In the genomic region with DNA sequence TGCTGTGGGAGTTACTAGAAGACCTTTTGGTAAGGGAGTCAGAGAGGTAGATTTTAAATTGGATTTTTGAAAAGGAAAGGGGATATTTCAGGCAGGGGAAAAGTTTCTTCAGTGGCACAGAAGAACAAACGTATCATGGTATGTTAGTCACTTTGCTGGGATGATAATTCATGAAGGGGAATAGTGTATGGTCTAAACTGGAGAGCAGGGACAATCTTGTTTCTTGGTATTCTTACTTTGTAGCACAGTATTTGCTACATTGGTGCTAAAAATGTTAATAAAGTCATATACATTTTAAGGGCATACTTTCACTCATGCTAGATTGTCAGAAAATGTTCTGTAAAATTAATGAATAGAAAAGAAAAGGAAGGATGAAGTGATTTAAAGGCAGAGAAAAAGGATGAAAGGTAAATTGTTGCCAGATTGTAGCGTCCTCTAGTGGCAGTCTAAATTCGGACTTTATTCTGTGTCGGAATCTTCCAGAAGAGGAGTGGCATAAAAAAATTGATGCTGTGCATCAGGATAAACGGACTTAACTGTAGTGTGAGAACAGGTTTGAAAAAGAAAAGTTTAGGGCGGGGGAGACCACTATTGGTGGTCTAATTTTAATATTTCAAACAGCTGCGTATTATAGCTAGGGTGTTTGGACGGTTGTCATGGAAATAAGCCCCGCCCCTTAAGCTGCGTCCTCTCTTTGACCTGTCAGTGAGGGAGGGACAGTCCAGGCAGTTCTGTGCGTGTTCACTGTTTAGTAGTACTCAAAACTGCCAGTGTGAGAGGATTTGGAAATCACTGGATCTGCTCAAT, we compare ENCODE assay signal across 8 cellular contexts. TPM values are rescaled to one million over a fixed set of nuclear protein-coding genes. Genes with fewer than 3 reads are reported as not detected.
DNase-seq lines count a peak whose midpoint lies in the region; ATAC-seq and TF ChIP-seq lines count a peak whose summit lies in the region.

A gene with protein sequence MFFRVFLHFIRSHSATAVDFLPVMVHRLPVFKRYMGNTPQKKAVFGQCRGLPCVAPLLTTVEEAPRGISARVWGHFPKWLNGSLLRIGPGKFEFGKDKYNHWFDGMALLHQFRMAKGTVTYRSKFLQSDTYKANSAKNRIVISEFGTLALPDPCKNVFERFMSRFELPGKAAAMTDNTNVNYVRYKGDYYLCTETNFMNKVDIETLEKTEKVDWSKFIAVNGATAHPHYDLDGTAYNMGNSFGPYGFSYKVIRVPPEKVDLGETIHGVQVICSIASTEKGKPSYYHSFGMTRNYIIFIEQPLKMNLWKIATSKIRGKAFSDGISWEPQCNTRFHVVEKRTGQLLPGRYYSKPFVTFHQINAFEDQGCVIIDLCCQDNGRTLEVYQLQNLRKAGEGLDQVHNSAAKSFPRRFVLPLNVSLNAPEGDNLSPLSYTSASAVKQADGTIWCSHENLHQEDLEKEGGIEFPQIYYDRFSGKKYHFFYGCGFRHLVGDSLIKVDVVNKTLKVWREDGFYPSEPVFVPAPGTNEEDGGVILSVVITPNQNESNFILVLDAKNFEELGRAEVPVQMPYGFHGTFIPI (plus strand): TSS at position 724 of the 807 bp plus-strand sequence. CDS start 90 bp downstream, outside the sequence.

- CTCF ChIA-PET in CD8-positive, alpha-beta memory T cell (lab: Charles Lee): no interaction called here
- CTCF ChIA-PET in WTC11 (lab: Charles Lee): interaction anchor here (0.6 to 1.3 kb wide), 15 partner anchors 9 to 248 kb away, joined by 3 to 12 read pairs (median 4); partner anchors contain the start of genes IL18, SDHD, TEX12 and TIMM8B

- peaks cover 0 to 5% (median 0%) of the 10 kb centered on the region in 3 donors for H3K36me3 Mint-ChIP-seq in CD8-positive, alpha-beta memory T cell
- no peaks in the 10 kb centered on the region for H3K36me3 Mint-ChIP-seq in WTC11
- no peaks in the 10 kb centered on the region for H3K36me3 Mint-ChIP-seq in effector memory CD8-positive, alpha-beta T cell (ENCODE audit: insufficient read depth)

- H3K79me2 ChIP-seq in GM23248 (ENCODE audit: insufficient read depth): no peaks in the 10 kb centered on the region

- TF ChIP-seq CTCF in WTC11 (IDR thresholded peaks at IDR 0.05): peak; percentile 58
- TF ChIP-seq CTCF in lower leg skin (IDR thresholded peaks at IDR 0.05): peak in 1 of 3 donors; percentile 59

- H3K36me3 ChIP-seq in CD8-positive, alpha-beta memory T cell (ENCODE audit: insufficient read depth, low read length): no peaks in the 10 kb centered on the region
- no peaks in the 10 kb centered on the region for H3K36me3 ChIP-seq in GM23248 (ENCODE audit: low read depth)

- H3K9me2 ChIP-seq in GM23248 (ENCODE audit: insufficient read depth): no peaks in the 10 kb centered on the region

- TF ChIP-seq POLR2A in lower leg skin (IDR thresholded peaks at IDR 0.05): no peak

- peak within 1 kb of the TSS; percentile 71 for H3K9ac ChIP-seq in GM23248

- H3K27me3 Mint-ChIP-seq in CD8-positive, alpha-beta memory T cell: peaks cover 4 to 22% of the 10 kb centered on the region in 2 donors
- no peaks in the 10 kb centered on the region for H3K27me3 Mint-ChIP-seq in WTC11 (ENCODE audit: low read depth)
- H3K27me3 Mint-ChIP-seq in effector memory CD8-positive, alpha-beta T cell: peaks cover 14 to 19% of the 10 kb centered on the region in 2 donors

- H3K27ac ChIP-seq in CD8-positive, alpha-beta memory T cell (ENCODE audit: low read depth, low read length): no peak within 1 kb of the TSS
- peak within 1 kb of the TSS; percentile 30; the same call in 1 of the 2 replicates for H3K27ac ChIP-seq in GM23248

- ATAC-seq in WTC11 (peak; percentile 95), HG03469 (IDR thresholded peaks at IDR 0.05; ENCODE audit: unreplicated experiment) (no peak)
- ATAC-seq in effector memory CD8-positive, alpha-beta T cell (replicated peaks): peak; percentile 85

- peak within 1 kb of the TSS in 3 of 8 donors; percentile 29 to 82 (median 58) for H3K27ac Mint-ChIP-seq in CD8-positive, alpha-beta memory T cell
- no peak within 1 kb of the TSS for H3K27ac Mint-ChIP-seq in WTC11
- H3K27ac Mint-ChIP-seq in effector memory CD8-positive, alpha-beta T cell: peak within 1 kb of the TSS in 1 of 2 donors; percentile 9

- DNase-seq in CD8-positive, alpha-beta memory T cell: peak; percentile 5 to 59 (median 17)
- DNase-seq in GM23248 (peak; percentile 87), NCI-H146 treated with DMSO at 0.1 percent for 48 hours (lab: John Stamatoyannopoulos, UW; ENCODE audit: unreplicated experiment) (peak; percentile 51), WTC11 (ENCODE audit: low spot score) (peak; percentile 69), lower leg skin (ENCODE audit: low spot score in 2 of 2) (peak; percentile 74 to 91)
- peak; percentile 22 to 31 (median 29) for DNase-seq in effector memory CD8-positive, alpha-beta T cell
- peak; percentile 14 to 15 for DNase-seq in stimulated activated CD4-positive, alpha-beta T cell treated with anti-CD3 and anti-CD28 coated beads, Interleukin-4, amount 100 ng/mL, for 4 hours

- H3K9me3 Mint-ChIP-seq in CD8-positive, alpha-beta memory T cell: no peaks in the 10 kb centered on the region
- H3K9me3 Mint-ChIP-seq in WTC11: no peaks in the 10 kb centered on the region
- no peaks in the 10 kb centered on the region for H3K9me3 Mint-ChIP-seq in effector memory CD8-positive, alpha-beta T cell

- peak within 1 kb of the TSS; percentile 65 for H2AFZ ChIP-seq in GM23248

- peak within 1 kb of the TSS; percentile 40 to 73 (median 61) for H3K4me3 Mint-ChIP-seq in CD8-positive, alpha-beta memory T cell
- H3K4me3 Mint-ChIP-seq in WTC11: peak within 1 kb of the TSS; percentile 58
- peak within 1 kb of the TSS; percentile 33 to 56 for H3K4me3 Mint-ChIP-seq in effector memory CD8-positive, alpha-beta T cell

- H3K4me1 ChIP-seq in CD8-positive, alpha-beta memory T cell (ENCODE audit: insufficient read depth, low read length): no peaks in the 10 kb centered on the region
- H3K4me1 ChIP-seq in GM23248 (ENCODE audit: insufficient read depth): peaks cover 28% of the 10 kb centered on the region

- H3K4me1 Mint-ChIP-seq in CD8-positive, alpha-beta memory T cell: peaks cover 11 to 14% (median 11%) of the 10 kb centered on the region in 3 donors
- no peaks in the 10 kb centered on the region for H3K4me1 Mint-ChIP-seq in WTC11
- peaks cover 10 to 11% of the 10 kb centered on the region in 2 donors for H3K4me1 Mint-ChIP-seq in effector memory CD8-positive, alpha-beta T cell (ENCODE audit: low read depth in 2 of 2)

- H3K4me3 ChIP-seq in CD8-positive, alpha-beta memory T cell (ENCODE audit: low read length): no peak within 1 kb of the TSS
- peak within 1 kb of the TSS; percentile 65 for H3K4me3 ChIP-seq in GM23248
- no peak within 1 kb of the TSS for H3K4me3 ChIP-seq in lower leg skin (ENCODE audit: low read depth, poor library complexity, severe bottlenecking)

- in situ Hi-C loops in GM23248 (cut with MboI): no loop called here

- 3 to 4% methylated on average over 11 of the region's 11 CpGs for WGBS in GM23248 (ENCODE audit: low coverage in 1 of 2, low lambda C conversion rate in 2 of 2, missing lambda C conversion rate in 2 of 2), 2 experiments
- 6% methylated on average over 11 of the region's 11 CpGs for WGBS in lower leg skin, 2 donors

- POLR2A ChIA-PET in CD8-positive, alpha-beta memory T cell (lab: Charles Lee): no interaction called here
- POLR2A ChIA-PET in WTC11 (lab: Charles Lee): no interaction called here

- peak within 1 kb of the TSS; percentile 84 for H3K4me2 ChIP-seq in GM23248 (ENCODE audit: unreplicated experiment)

- H4K20me1 ChIP-seq in GM23248 (ENCODE audit: insufficient read depth): no peaks in the 10 kb centered on the region

- no peaks in the 10 kb centered on the region for H3K27me3 ChIP-seq in CD8-positive, alpha-beta memory T cell (ENCODE audit: insufficient read depth, low read length, poor library complexity, severe bottlenecking)
- H3K27me3 ChIP-seq in GM23248 (replicated peaks; ENCODE audit: insufficient read depth): no peaks in the 10 kb centered on the region

- peaks cover 8% of the 10 kb centered on the region; the same call in 1 of the 2 replicates for H3F3A ChIP-seq in GM23248 (ENCODE audit: insufficient read depth)

- no peaks in the 10 kb centered on the region for H3K9me3 ChIP-seq in CD8-positive, alpha-beta memory T cell (ENCODE audit: low read length)
- H3K9me3 ChIP-seq in GM23248 (ENCODE audit: low read depth): no peaks in the 10 kb centered on the region

- intact Hi-C loops in lower leg skin (cut with DNase I; ENCODE audit: low total_unique reads): loop anchor here (10.0 kb wide), 1 partner anchor 60 kb away; no protein-coding TSS in a partner anchor

TF ChIP-seq in WTC11, 78 proteins besides CTCF, POLR2A, EP300 and RAD21 (continues in another document):
- TF ChIP-seq ATF1 (CRISPR knock-in tag; IDR thresholded peaks at IDR 0.05) (no peak), CREM (CRISPR knock-in tag; IDR thresholded peaks at IDR 0.05) (no peak)
- TF ChIP-seq, protein P1, sequence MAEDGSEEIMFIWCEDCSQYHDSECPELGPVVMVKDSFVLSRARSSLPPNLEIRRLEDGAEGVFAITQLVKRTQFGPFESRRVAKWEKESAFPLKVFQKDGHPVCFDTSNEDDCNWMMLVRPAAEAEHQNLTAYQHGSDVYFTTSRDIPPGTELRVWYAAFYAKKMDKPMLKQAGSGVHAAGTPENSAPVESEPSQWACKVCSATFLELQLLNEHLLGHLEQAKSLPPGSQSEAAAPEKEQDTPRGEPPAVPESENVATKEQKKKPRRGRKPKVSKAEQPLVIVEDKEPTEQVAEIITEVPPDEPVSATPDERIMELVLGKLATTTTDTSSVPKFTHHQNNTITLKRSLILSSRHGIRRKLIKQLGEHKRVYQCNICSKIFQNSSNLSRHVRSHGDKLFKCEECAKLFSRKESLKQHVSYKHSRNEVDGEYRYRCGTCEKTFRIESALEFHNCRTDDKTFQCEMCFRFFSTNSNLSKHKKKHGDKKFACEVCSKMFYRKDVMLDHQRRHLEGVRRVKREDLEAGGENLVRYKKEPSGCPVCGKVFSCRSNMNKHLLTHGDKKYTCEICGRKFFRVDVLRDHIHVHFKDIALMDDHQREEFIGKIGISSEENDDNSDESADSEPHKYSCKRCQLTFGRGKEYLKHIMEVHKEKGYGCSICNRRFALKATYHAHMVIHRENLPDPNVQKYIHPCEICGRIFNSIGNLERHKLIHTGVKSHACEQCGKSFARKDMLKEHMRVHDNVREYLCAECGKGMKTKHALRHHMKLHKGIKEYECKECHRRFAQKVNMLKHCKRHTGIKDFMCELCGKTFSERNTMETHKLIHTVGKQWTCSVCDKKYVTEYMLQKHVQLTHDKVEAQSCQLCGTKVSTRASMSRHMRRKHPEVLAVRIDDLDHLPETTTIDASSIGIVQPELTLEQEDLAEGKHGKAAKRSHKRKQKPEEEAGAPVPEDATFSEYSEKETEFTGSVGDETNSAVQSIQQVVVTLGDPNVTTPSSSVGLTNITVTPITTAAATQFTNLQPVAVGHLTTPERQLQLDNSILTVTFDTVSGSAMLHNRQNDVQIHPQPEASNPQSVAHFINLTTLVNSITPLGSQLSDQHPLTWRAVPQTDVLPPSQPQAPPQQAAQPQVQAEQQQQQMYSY (CRISPR knock-in tag; IDR thresholded peaks at IDR 0.05): no peak

RNA-seq across cellular contexts. Expression of the gene that starts here (rescaled TPM):
- 1 to 10 TPM in 1 of 2 experiments, under 1 TPM in 1; 0.84 to 1.1 TPM for total RNA-seq in CD8-positive, alpha-beta memory T cell
- polyA plus RNA-seq in CD8-positive, alpha-beta memory T cell: 0.17 TPM
- total RNA-seq in GM23248 (2014; rRNA removed; shearing (Covaris generic)): not detected in 2 replicates
- polyA plus RNA-seq in GM23248 (2016; fragmentation: Nextera tagmentation; extraction: Ambion mirVana): 0.25 and 0.83 TPM in 2 replicates
- 0.48 to 1.3 TPM (median 1.0 TPM) in 3 replicates for total RNA-seq in WTC11 (2021)
- 1 to 10 TPM in 3 of 4 donors, under 1 TPM in 1; 0.98 to 5.7 (median 3.7) TPM for total RNA-seq in lower leg skin

Comparison
In these comparisons a context has a peak if more than half of its experiments do, and no peak if none do; other contexts are left out.
1. Peak in DNase-seq, H3K4me3 ChIP-seq, H3K27ac ChIP-seq, H3K9ac ChIP-seq and H3K4me2 ChIP-seq in GM23248; RNA of the gene not detected or under 1 TPM.
2. DNase-seq: peak in every context shown above with its lines; median percentile 87 in GM23248; 82 in lower leg skin; 69 in WTC11; 51 in NCI-H146 treated with DMSO at 0.1 percent for 48 hours; 29 in effector memory CD8-positive, alpha-beta T cell; 17 in CD8-positive, alpha-beta memory T cell; 14 in stimulated activated CD4-positive, alpha-beta T cell treated with anti-CD3 and anti-CD28 coated beads, Interleukin-4, amount 100 ng/mL, for 4 hours.